ENCODE assay signal across 1 cellular context in genomic region chr19:35266149-35266903, GRCh38.
TF ChIP-seq lines count a peak whose summit lies in the region.

No MANE protein-coding gene starts in this region.

TF ChIP-seq in GM12878, 131 proteins besides CTCF, POLR2A, EP300 and RAD21:
- TF ChIP-seq PAX8 (IDR thresholded peaks at IDR 0.05) (no peak), SIX5 (IDR thresholded peaks at IDR 0.05; ENCODE audit: low read depth, low read length, severe bottlenecking) (no peak), RUNX3 (IDR thresholded peaks at IDR 0.05; ENCODE audit: low read length) (no peak), SMARCA5 (IDR thresholded peaks at IDR 0.05) (no peak), HDAC6 (IDR thresholded peaks at IDR 0.05; ENCODE audit: unreplicated experiment) (no peak), PML (IDR thresholded peaks at IDR 0.05; ENCODE audit: low read length) (0 out of 2 replicates have a peak, but pooled peaks have one; percentile 22), CBX5 (IDR thresholded peaks at IDR 0.05; ENCODE audit: low read depth) (no peak)
TF ChIP-seq in GM12878: peak in this region for 1.
